34 cellular contexts compared by ENCODE assay signal in the genomic region with DNA sequence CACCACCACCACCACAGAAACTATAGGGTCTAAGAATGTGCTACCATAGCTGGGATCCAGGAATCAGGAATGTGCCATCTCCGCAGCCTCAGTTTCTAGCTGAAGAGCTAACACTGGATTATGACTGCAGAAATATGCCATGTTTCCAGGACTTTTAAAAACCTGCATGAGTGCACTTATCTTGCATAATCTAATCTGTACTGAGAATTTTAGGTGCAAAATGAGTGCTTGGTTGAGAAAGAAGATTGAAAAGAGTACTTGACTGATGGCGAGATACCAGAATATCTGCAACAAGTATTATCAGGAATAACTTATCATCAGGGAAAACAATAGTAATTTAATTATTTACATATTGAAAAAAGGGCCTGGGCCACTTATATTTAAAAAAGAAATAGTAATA.
"Had no signal": no experiment of that assay in that cellular context is flagged by ENCODE, and none has a peak within 500 bp of the region (broad histone marks: within the 10 kb centered on the region; RNA-seq: fewer than 3 reads in every experiment).

No MANE protein-coding gene starts in this region.

- H3K27me3 ChIP-seq: MG63 had no signal

- H3K27ac ChIP-seq: KMS-11 had no signal

- H3K4me3 ChIP-seq: MG63 had no signal

- H3K9me3 ChIP-seq: MG63 had no signal

- H3K4me2 ChIP-seq: KMS-11 had no signal

- H3K36me3 ChIP-seq: MG63 had no signal

- DNase-seq: Karpas-422, Kasumi-1, KBM-7, KG1, MG63, MM.1S, MV-4-11, NCI-H1048, NCI-H1092, NCI-H1092 treated with DMSO at 0.1 percent for 48 hours, NCI-H1105, NCI-H1105 treated with DMSO at 0.1 percent for 48 hours, NCI-H1417, NCI-H1417 treated with DMSO at 0.1 percent for 48 hours, NCI-H1436, NCI-H1436 treated with DMSO at 0.1 percent for 48 hours, NCI-H146, NCI-H1694, NCI-H1694 treated with DMSO at 0.1 percent for 48 hours, NCI-H187, NCI-H187 treated with DMSO at 0.1 percent for 48 hours, NCI-H1930, NCI-H2029, NCI-H2029 treated with DMSO at 0.1 percent for 48 hours, NCI-H2081, NCI-H2081 treated with DMSO at 0.1 percent for 48 hours, NCI-H2107, NCI-H2171, NCI-H2227 treated with DMSO at 0.1 percent for 48 hours, NCI-H226, NCI-H345, NCI-H446, NCI-H446 treated with DMSO at 0.1 percent for 48 hours had no signal

- H3K9ac ChIP-seq: KMS-11 had no signal
